Comparison of ENCODE assay signal across 22 cellular contexts in genomic region chr7:183907-184767, GRCh38.
"Had no signal": no experiment of that assay in that cellular context is flagged by ENCODE, and none has a peak within 500 bp of the region (broad histone marks: within the 10 kb centered on the region; RNA-seq: fewer than 3 reads in every experiment).

No MANE protein-coding gene starts in this region.

- H3K9me3 ChIP-seq: adrenal gland, body of pancreas, left lung, lower lobe of right lung, testis, transverse colon had no signal

- DNase-seq: activated B cell treated with CpG ODN at 0.5 μM for 24 hours; activated CD4-positive, alpha-beta T cell treated with anti-CD3 and anti-CD28 coated beads for 4 hours; activated CD4-positive, alpha-beta T cell treated with anti-CD3 and anti-CD28 coated beads, Interleukin-2, amount 50 U/mL, for 4 hours; activated effector memory CD4-positive, alpha-beta T cell treated with Interleukin-2 at 50 U/mL for 16 hours; activated naive CD4-positive, alpha-beta T cell treated with anti-CD3 and anti-CD28 coated beads for 36 hours; activated naive CD8-positive, alpha-beta T cell treated with anti-CD3 and anti-CD28 coated beads for 36 hours; adrenal gland; aorta; body of pancreas; cerebellar nuclear complex; cortex of kidney; effector memory CD8-positive, alpha-beta T cell; foreskin keratinocyte; left lung; lower lobe of right lung; naive B cell; occipital lobe; stimulated activated CD4-positive, alpha-beta T cell treated with anti-CD3 and anti-CD28 coated beads, Interleukin-2, amount 100 ng/mL, for 48 hours; stimulated activated naive CD4-positive, alpha-beta T cell treated with Interleukin-2 at 50 U/mL for 16 hours; T-helper 1 cell; transverse colon had no signal

- H3K4me3 ChIP-seq: adrenal gland, body of pancreas, left lung, lower lobe of right lung, testis, transverse colon had no signal

- H3K27me3 ChIP-seq: adrenal gland, body of pancreas, testis, transverse colon had no signal

- H3K27ac ChIP-seq: body of pancreas, foreskin keratinocyte, left lung, lower lobe of right lung, testis had no signal

- ATAC-seq: body of pancreas; effector memory CD8-positive, alpha-beta T cell; foreskin keratinocyte; lower lobe of right lung had no signal

- H3K36me3 ChIP-seq: adrenal gland, left lung, lower lobe of right lung, transverse colon had no signal

- H3K4me1 ChIP-seq: adrenal gland, body of pancreas, foreskin keratinocyte, left lung had no signal
